Comparison of ENCODE assay signal across 24 cellular contexts in genomic region chr5:178143246-178143645, GRCh38. TPM values are rescaled to one million over a fixed set of nuclear protein-coding genes. Genes with fewer than 3 reads are reported as not detected.
DNase-seq lines count a peak whose midpoint lies in the region; ATAC-seq, FAIRE-seq and TF ChIP-seq lines count a peak whose summit lies in the region.
"Had no signal": no experiment of that assay in that cellular context is flagged by ENCODE, and none has a peak within 500 bp of the region (broad histone marks: within the 10 kb centered on the region; RNA-seq: fewer than 3 reads in every experiment).

No MANE protein-coding gene starts in this region.

- H2BK120ac ChIP-seq in H1 (replicated peaks; ENCODE audit: low read depth, low read length) (no peak overlapping the region), neuronal stem cell (ENCODE audit: low read depth, low read length) (no peak overlapping the region)

- H3K9me3 ChIP-seq in H1 (ENCODE audit: insufficient read depth in 2 of 2, low read depth in 1 of 2, low read length in 1 of 2), result no peaks in the 10 kb centered on the region
- H3K9me3 ChIP-seq in neuronal stem cell (replicated peaks in 1 of 2; ENCODE audit: control insufficient read depth in 2 of 2, insufficient read depth in 1 of 2, low read depth in 1 of 2, low read length in 2 of 2), result no peaks in the 10 kb centered on the region
- H3K9me3 ChIP-seq: A549, Caco-2 had no signal

- CTCF ChIA-PET in activated CD8-positive, alpha-beta T cell treated with anti-CD3 and anti-CD28 coated beads for 36 hours (lab: Charles Lee), result interaction anchor here (1.8 to 20.3 kb wide), 4 partner anchors 7 to 68 kb away, joined by 5 to 319 read pairs (median 48); partner anchors contain the start of gene RMND5B
- CTCF ChIA-PET in activated CD8-positive, alpha-beta T cell treated with anti-CD3 and anti-CD28 coated beads, Interleukin-2, amount 10 ng/mL, durations not matched to agents 7 days and 5 days (lab: Charles Lee), result interaction anchor here (1.6 to 11.4 kb wide), 3 partner anchors 8 to 67 kb away, joined by 3 to 204 read pairs (median 10); no protein-coding TSS in a partner anchor
- CTCF ChIA-PET in H1 (lab: Charles Lee; ENCODE audit: partially characterized antibody), result interaction anchor here (0.9 to 24.6 kb wide), 12 partner anchors 8 to 65 kb away, joined by 3 to 515 read pairs (median 4); partner anchors contain the start of gene NHP2

- H3K23ac ChIP-seq in H1 (ENCODE audit: insufficient read length), result no peak overlapping the region
- H3K23ac ChIP-seq in neuronal stem cell (ENCODE audit: low read depth, low read length, poor library complexity), result no peak overlapping the region

- ATAC-seq in activated CD8-positive, alpha-beta T cell treated with anti-CD3 and anti-CD28 coated beads for 36 hours, result no peak
- no peak for ATAC-seq in activated CD8-positive, alpha-beta T cell treated with anti-CD3 and anti-CD28 coated beads, Interleukin-2, amount 10 ng/mL, durations not matched to agents 7 days and 5 days
- ATAC-seq in stimulated activated effector memory CD8-positive, alpha-beta T cell treated with anti-CD3 and anti-CD28 coated beads, Interleukin-12 subunit alpha, Interleukin-12 subunit beta, amount 100 ng/mL, for 72 hours, result no peak
- ATAC-seq: A549 had no signal

- H4K20me1 ChIP-seq in H1 (replicated peaks in 1 of 2; ENCODE audit: control insufficient read depth in 1 of 2, insufficient read depth in 2 of 2, low read length in 2 of 2), result peaks cover 12 to 17% of the 10 kb centered on the region in 2 experiments

- H3K56ac ChIP-seq in H1 (replicated peaks; ENCODE audit: insufficient read length, low read depth, low read length), result no peak overlapping the region

- H2BK12ac ChIP-seq in H1 (ENCODE audit: low read depth, low read length) (no peak overlapping the region), neuronal stem cell (ENCODE audit: low read length) (no peak overlapping the region)

- 95% methylated on average over 6 of the region's 6 CpGs; no CpG with 5 or more reads in 1 of the 2 experiments for WGBS in H1 (ENCODE audit: extremely low coverage in 1 of 2, insufficient coverage in 1 of 2, insufficient read length in 1 of 2, insufficient replicate concordance in 2 of 2, low coverage in 1 of 2, low lambda C conversion rate in 2 of 2, missing lambda C conversion rate in 1 of 2), 2 experiments
- no CpG with 5 or more reads among the region's 6 CpGs for WGBS in neuronal stem cell (ENCODE audit: extremely low coverage in 2 of 2, insufficient read length in 2 of 2, insufficient replicate concordance in 1 of 2), 2 donors

- H3K9ac ChIP-seq in H1 (replicated peaks in 1 of 4; ENCODE audit: extremely low read depth in 1 of 4, low read depth in 3 of 4, low read length in 3 of 4) (no peak overlapping the region), neuronal stem cell (ENCODE audit: low read depth, low read length, poor library complexity) (no peak overlapping the region)

- no peak overlapping the region for H2BK20ac ChIP-seq in H1 (ENCODE audit: low read length)

- H3K4me3 ChIP-seq in H1 (ENCODE audit: extremely low read depth in 1 of 4, insufficient read depth in 2 of 4, low read depth in 3 of 4, low read length in 4 of 4) (no peak overlapping the region), neuronal stem cell (ENCODE audit: low read length in 2 of 2) (no peak overlapping the region)
- H3K4me3 ChIP-seq: A549 had no signal

- no peak for TF ChIP-seq EP300 in H1 (IDR thresholded peaks at IDR 0.05; ENCODE audit: borderline replicate concordance in 1 of 2, low read depth in 2 of 2, low read length in 2 of 2)

- H3K27ac Mint-ChIP-seq in activated CD8-positive, alpha-beta T cell treated with anti-CD3 and anti-CD28 coated beads for 36 hours, result peak overlapping the region; percentile 20
- H3K27ac Mint-ChIP-seq in activated CD8-positive, alpha-beta T cell treated with anti-CD3 and anti-CD28 coated beads, Interleukin-2, amount 10 ng/mL, durations not matched to agents 7 days and 5 days, result no peak overlapping the region
- H3K27ac Mint-ChIP-seq in stimulated activated effector memory CD8-positive, alpha-beta T cell treated with anti-CD3 and anti-CD28 coated beads, Interleukin-12 subunit alpha, Interleukin-12 subunit beta, amount 100 ng/mL, for 72 hours, result peak overlapping the region; percentile 26
- H3K27ac Mint-ChIP-seq: CD4-positive, alpha-beta T cell had no signal

- DNase-seq in activated CD8-positive, alpha-beta T cell treated with anti-CD3 and anti-CD28 coated beads for 36 hours, result no peak
- no peak for DNase-seq in activated CD8-positive, alpha-beta T cell treated with anti-CD3 and anti-CD28 coated beads, Interleukin-2, amount 10 ng/mL, durations not matched to agents 7 days and 5 days
- no peak for DNase-seq in H1 (ENCODE audit: low read depth in 1 of 2, low spot score in 2 of 2)
- DNase-seq in neuronal stem cell (ENCODE audit: low spot score), result no peak
- no peak for DNase-seq in stimulated activated effector memory CD8-positive, alpha-beta T cell treated with anti-CD3 and anti-CD28 coated beads, Interleukin-12 subunit alpha, Interleukin-12 subunit beta, amount 100 ng/mL, for 72 hours (ENCODE audit: low spot score in 2 of 2)
- no peak for DNase-seq in NCI-H1105 (lab: John Stamatoyannopoulos, UW)
- no peak for DNase-seq in SK-N-DZ (ENCODE audit: low spot score)
- DNase-seq in NK-92 (lab: John Stamatoyannopoulos, UW; ENCODE audit: unreplicated experiment), result no peak
- DNase-seq: AML-193; Caco-2; CD4-positive, alpha-beta T cell; DMS153; DMS79; GDM1 had no signal

- H3K14ac ChIP-seq in H1 (ENCODE audit: insufficient read length), result no peak overlapping the region
- no peak overlapping the region for H3K14ac ChIP-seq in neuronal stem cell (ENCODE audit: low read length)

- H2BK5ac ChIP-seq in H1 (ENCODE audit: low read depth, low read length), result no peak overlapping the region
- H2BK5ac ChIP-seq in neuronal stem cell (ENCODE audit: low read length), result peak overlapping the region; percentile 48

- no peak overlapping the region for H3K4me2 ChIP-seq in H1 (ENCODE audit: insufficient read depth in 1 of 2, low read depth in 2 of 2, low read length in 2 of 2)
- H3K4me2 ChIP-seq in neuronal stem cell (ENCODE audit: insufficient read depth, low read length, poor library complexity, severe bottlenecking), result no peak overlapping the region
- H3K4me2 ChIP-seq: A549 had no signal

- H4K91ac ChIP-seq in H1 (replicated peaks; ENCODE audit: insufficient read length, low read length) (no peak overlapping the region), neuronal stem cell (ENCODE audit: low read depth, low read length, poor library complexity) (no peak overlapping the region)

- H4K8ac ChIP-seq in H1 (ENCODE audit: extremely low read depth, insufficient read depth, low read length) (peak overlapping the region; percentile 1; the same call in 1 of the 2 replicates), neuronal stem cell (ENCODE audit: low read depth, low read length) (no peak overlapping the region)

- H3K4me1 ChIP-seq in H1 (replicated peaks in 1 of 4; ENCODE audit: control insufficient read depth in 3 of 4, insufficient read depth in 4 of 4, low read length in 3 of 4), result peaks cover 0 to 2% (median 0%) of the 10 kb centered on the region in 4 experiments; a peak in 3 of 7 replicates
- no peaks in the 10 kb centered on the region for H3K4me1 ChIP-seq in neuronal stem cell (ENCODE audit: control insufficient read depth in 2 of 2, insufficient read depth in 1 of 2, low read depth in 1 of 2, low read length in 2 of 2)

- H3K4me3 Mint-ChIP-seq in activated CD8-positive, alpha-beta T cell treated with anti-CD3 and anti-CD28 coated beads for 36 hours, result no peak overlapping the region
- H3K4me3 Mint-ChIP-seq in activated CD8-positive, alpha-beta T cell treated with anti-CD3 and anti-CD28 coated beads, Interleukin-2, amount 10 ng/mL, durations not matched to agents 7 days and 5 days, result no peak overlapping the region
- H3K4me3 Mint-ChIP-seq in stimulated activated effector memory CD8-positive, alpha-beta T cell treated with anti-CD3 and anti-CD28 coated beads, Interleukin-12 subunit alpha, Interleukin-12 subunit beta, amount 100 ng/mL, for 72 hours, result no peak overlapping the region
- H3K4me3 Mint-ChIP-seq: CD4-positive, alpha-beta T cell had no signal

- POLR2A ChIA-PET in activated CD8-positive, alpha-beta T cell treated with anti-CD3 and anti-CD28 coated beads for 36 hours (lab: Charles Lee), result interaction anchor here (1.0 to 3.0 kb wide), 3 partner anchors 9 to 22 kb away, joined by 3 to 14 read pairs (median 4); partner anchors contain the start of gene NHP2
- POLR2A ChIA-PET in activated CD8-positive, alpha-beta T cell treated with anti-CD3 and anti-CD28 coated beads, Interleukin-2, amount 10 ng/mL, durations not matched to agents 7 days and 5 days (lab: Charles Lee), result no interaction called here
- POLR2A ChIA-PET in H1 (lab: Charles Lee; ENCODE audit: partially characterized antibody), result interaction anchor here (1.0 to 40.7 kb wide), 10 partner anchors 8 to 67 kb away, joined by 3 to 1250 read pairs (median 11); partner anchors contain the start of genes N4BP3, NHP2 and RMND5B

- intact Hi-C loops in activated CD8-positive, alpha-beta T cell treated with anti-CD3 and anti-CD28 coated beads for 36 hours (cut with micrococcal nuclease), result no loop called here

- H3K27me3 ChIP-seq in H1 (replicated peaks in 1 of 4; ENCODE audit: control insufficient read depth in 3 of 4, extremely low read depth in 1 of 4, insufficient read depth in 3 of 4, low read length in 3 of 4) (no peaks in the 10 kb centered on the region), neuronal stem cell (ENCODE audit: control insufficient read depth in 3 of 3, insufficient read depth in 3 of 3, low read depth in 1 of 3, low read length in 3 of 3) (no peaks in the 10 kb centered on the region)

- peaks cover 41% of the 10 kb centered on the region for H3K36me3 Mint-ChIP-seq in activated CD8-positive, alpha-beta T cell treated with anti-CD3 and anti-CD28 coated beads for 36 hours (ENCODE audit: low read depth)
- peaks cover 13% of the 10 kb centered on the region for H3K36me3 Mint-ChIP-seq in activated CD8-positive, alpha-beta T cell treated with anti-CD3 and anti-CD28 coated beads, Interleukin-2, amount 10 ng/mL, durations not matched to agents 7 days and 5 days (ENCODE audit: low read depth)
- H3K36me3 Mint-ChIP-seq in stimulated activated effector memory CD8-positive, alpha-beta T cell treated with anti-CD3 and anti-CD28 coated beads, Interleukin-12 subunit alpha, Interleukin-12 subunit beta, amount 100 ng/mL, for 72 hours, result peaks cover 100% of the 10 kb centered on the region

- H3K27ac ChIP-seq in H1 (ENCODE audit: low read depth, low read length) (no peak overlapping the region), neuronal stem cell (replicated peaks; ENCODE audit: low read length) (no peak overlapping the region)
- H3K27ac ChIP-seq: 22Rv1, A549, C4-2B had no signal

- TF ChIP-seq RAD21 in H1 (IDR thresholded peaks at IDR 0.05 in 1 of 2, conservative IDR thresholded peaks at IDR 0.05 in 1 of 2; ENCODE audit: low read depth in 2 of 2, low read length in 2 of 2), result no peak

- H3K27me3 Mint-ChIP-seq in activated CD8-positive, alpha-beta T cell treated with anti-CD3 and anti-CD28 coated beads for 36 hours, result no peaks in the 10 kb centered on the region
- H3K27me3 Mint-ChIP-seq in activated CD8-positive, alpha-beta T cell treated with anti-CD3 and anti-CD28 coated beads, Interleukin-2, amount 10 ng/mL, durations not matched to agents 7 days and 5 days (ENCODE audit: low read depth), result no peaks in the 10 kb centered on the region
- H3K27me3 Mint-ChIP-seq: CD4-positive, alpha-beta T cell had no signal

- TF ChIP-seq POLR2A in H1 (IDR thresholded peaks at IDR 0.05; ENCODE audit: control extremely low read depth in 1 of 2, low read depth in 2 of 2, low read length in 2 of 2), result peak; percentile 25 to 32; a peak in 2 of 3 replicates

- H2AK5ac ChIP-seq in H1 (ENCODE audit: low read depth, low read length), result no peak overlapping the region
- H2AK5ac ChIP-seq in neuronal stem cell (ENCODE audit: low read depth, low read length), result no peak overlapping the region

- no peak overlapping the region for H3K18ac ChIP-seq in H1 (ENCODE audit: extremely low read depth, low read length)
- H3K18ac ChIP-seq in neuronal stem cell (ENCODE audit: low read length), result no peak overlapping the region

- no peaks in the 10 kb centered on the region for H3K79me2 ChIP-seq in H1 (ENCODE audit: control insufficient read depth in 1 of 2, insufficient read depth in 2 of 2, low read length in 2 of 2)

- H2AFZ ChIP-seq in H1 (ENCODE audit: low read length) (no peak overlapping the region), neuronal stem cell (ENCODE audit: low read length) (no peak overlapping the region)

- H2BK15ac ChIP-seq in H1 (ENCODE audit: low read length), result no peak overlapping the region
- H2BK15ac ChIP-seq in neuronal stem cell (ENCODE audit: low read length), result no peak overlapping the region

- TF ChIP-seq CTCF in activated CD8-positive, alpha-beta T cell treated with anti-CD3 and anti-CD28 coated beads for 36 hours (IDR thresholded peaks at IDR 0.05), result no peak
- TF ChIP-seq CTCF in H1 (IDR thresholded peaks at IDR 0.05; ENCODE audit: control extremely low read depth in 1 of 3, insufficient read depth in 1 of 3, low read depth in 1 of 3, low read length in 3 of 3), result no peak

- H3K36me3 ChIP-seq in H1 (ENCODE audit: control insufficient read depth in 2 of 4, insufficient read depth in 4 of 4, low read length in 3 of 4), result peaks cover 25 to 78% (median 55%) of the 10 kb centered on the region in 4 experiments
- H3K36me3 ChIP-seq in neuronal stem cell (replicated peaks in 1 of 2; ENCODE audit: control insufficient read depth in 2 of 2, insufficient read depth in 2 of 2, low read length in 2 of 2), result peaks cover 40 to 94% of the 10 kb centered on the region in 2 donors

- no peak for FAIRE-seq in H1 (lab: Jason Lieb, UNC)
- FAIRE-seq: A549, GM12892, GM18507, HTR-8/SVneo had no signal

- peaks cover 14% of the 10 kb centered on the region for H3K4me1 Mint-ChIP-seq in activated CD8-positive, alpha-beta T cell treated with anti-CD3 and anti-CD28 coated beads for 36 hours (ENCODE audit: low read depth)
- no peaks in the 10 kb centered on the region for H3K4me1 Mint-ChIP-seq in activated CD8-positive, alpha-beta T cell treated with anti-CD3 and anti-CD28 coated beads, Interleukin-2, amount 10 ng/mL, durations not matched to agents 7 days and 5 days (ENCODE audit: low read depth)
- H3K4me1 Mint-ChIP-seq in stimulated activated effector memory CD8-positive, alpha-beta T cell treated with anti-CD3 and anti-CD28 coated beads, Interleukin-12 subunit alpha, Interleukin-12 subunit beta, amount 100 ng/mL, for 72 hours, result peaks cover 17% of the 10 kb centered on the region

- no peak overlapping the region for H4K5ac ChIP-seq in H1 (ENCODE audit: insufficient read length, low read depth, low read length)

- H3K4ac ChIP-seq in H1 (replicated peaks; ENCODE audit: insufficient read length, low read depth, low read length) (no peak overlapping the region), neuronal stem cell (ENCODE audit: low read length) (no peak overlapping the region)

- H3K23me2 ChIP-seq in H1 (ENCODE audit: low read depth, low read length), result no peaks in the 10 kb centered on the region

- H3K9me3 Mint-ChIP-seq in activated CD8-positive, alpha-beta T cell treated with anti-CD3 and anti-CD28 coated beads for 36 hours, result no peaks in the 10 kb centered on the region
- no peaks in the 10 kb centered on the region for H3K9me3 Mint-ChIP-seq in activated CD8-positive, alpha-beta T cell treated with anti-CD3 and anti-CD28 coated beads, Interleukin-2, amount 10 ng/mL, durations not matched to agents 7 days and 5 days (ENCODE audit: insufficient read depth)
- H3K9me3 Mint-ChIP-seq in stimulated activated effector memory CD8-positive, alpha-beta T cell treated with anti-CD3 and anti-CD28 coated beads, Interleukin-12 subunit alpha, Interleukin-12 subunit beta, amount 100 ng/mL, for 72 hours, result no peaks in the 10 kb centered on the region
- H3K9me3 Mint-ChIP-seq: CD4-positive, alpha-beta T cell had no signal

- H3K79me1 ChIP-seq in H1 (ENCODE audit: low read depth, low read length) (no peaks in the 10 kb centered on the region), neuronal stem cell (ENCODE audit: low read depth, low read length) (peaks cover 5% of the 10 kb centered on the region)

RNA-seq across cellular contexts. Expression of gene NHP2, which starts 10.4 kb away (rescaled TPM):
- total RNA-seq in activated CD8-positive, alpha-beta T cell treated with anti-CD3 and anti-CD28 coated beads for 36 hours, result 100 to 1,000 TPM; 287 to 296 TPM
- 100 to 1,000 TPM; 176 to 184 TPM for total RNA-seq in activated CD8-positive, alpha-beta T cell treated with anti-CD3 and anti-CD28 coated beads, Interleukin-2, amount 10 ng/mL, durations not matched to agents 7 days and 5 days
- 263 and 281 TPM in 2 replicates for total RNA-seq in H1 (2021; fragmentation: NEBNext Ultra II Directional; extraction: Animal tissue kit (Norgen Biotek cat#: 25700))
- 241 and 344 TPM in 2 replicates for polyA plus RNA-seq in H1 (2011; rRNA removed)
- polyA plus RNA-seq in H1 (2011; cell fraction: cytosol; rRNA removed), result 302 TPM
- polyA plus RNA-seq in H1 (2011; cell fraction: nucleus; rRNA removed), result 166 TPM
- 273 to 334 TPM (median 320 TPM) in 4 replicates for polyA plus RNA-seq in H1 (2012, experiment 1 of 2)
- 440 TPM for polyA plus RNA-seq in H1 (2012, experiment 2 of 2)
- 244 TPM for polyA plus RNA-seq in H1 (2013, experiment 1 of 2)
- 251 TPM for polyA plus RNA-seq in H1 (2013, experiment 2 of 2)
- 58.6 and 61.0 TPM in 2 replicates for polyA minus RNA-seq in H1 (2011; rRNA and poly(A)+ RNA removed)
- polyA minus RNA-seq in H1 (2011; cell fraction: cytosol; rRNA and poly(A)+ RNA removed), result 117 TPM
- 80.9 TPM for polyA minus RNA-seq in H1 (2011; cell fraction: nucleus; rRNA and poly(A)+ RNA removed)
- polyA plus RNA-seq in neuronal stem cell (2013, experiment 1 of 2), result 177 TPM
- polyA plus RNA-seq in neuronal stem cell (2013, experiment 2 of 2), result 166 TPM
- 979 and 1,102 TPM in 2 replicates for polyA plus RNA-seq in SK-N-DZ (2014; cell fraction: cytosol; rRNA removed)
- polyA plus RNA-seq in SK-N-DZ (2014; cell fraction: nucleus; rRNA removed), result 486 and 595 TPM in 2 replicates

RNA-seq across cellular contexts. Expression of gene RMND5B, which starts 12.4 kb away (rescaled TPM):
- 10 to 100 TPM; 32.9 to 33.4 TPM for total RNA-seq in activated CD8-positive, alpha-beta T cell treated with anti-CD3 and anti-CD28 coated beads for 36 hours
- total RNA-seq in activated CD8-positive, alpha-beta T cell treated with anti-CD3 and anti-CD28 coated beads, Interleukin-2, amount 10 ng/mL, durations not matched to agents 7 days and 5 days, result 1 to 10 TPM; 3.8 to 6.0 TPM
- 74.6 and 75.9 TPM in 2 replicates for total RNA-seq in H1 (2021; fragmentation: NEBNext Ultra II Directional; extraction: Animal tissue kit (Norgen Biotek cat#: 25700))
- 90.2 and 106 TPM in 2 replicates for polyA plus RNA-seq in H1 (2011; rRNA removed)
- polyA plus RNA-seq in H1 (2011; cell fraction: cytosol; rRNA removed), result 105 TPM
- polyA plus RNA-seq in H1 (2011; cell fraction: nucleus; rRNA removed), result 153 TPM
- 65.3 to 93.7 TPM (median 87.0 TPM) in 4 replicates for polyA plus RNA-seq in H1 (2012, experiment 1 of 2)
- polyA plus RNA-seq in H1 (2012, experiment 2 of 2), result 74.6 TPM
- 53.0 TPM for polyA plus RNA-seq in H1 (2013, experiment 1 of 2)
- 51.3 TPM for polyA plus RNA-seq in H1 (2013, experiment 2 of 2)
- polyA minus RNA-seq in H1 (2011; rRNA and poly(A)+ RNA removed), result 107 and 109 TPM in 2 replicates
- polyA minus RNA-seq in H1 (2011; cell fraction: cytosol; rRNA and poly(A)+ RNA removed), result 52.0 TPM
- polyA minus RNA-seq in H1 (2011; cell fraction: nucleus; rRNA and poly(A)+ RNA removed), result 71.2 TPM
- 19.2 TPM for polyA plus RNA-seq in neuronal stem cell (2013, experiment 1 of 2)
- 19.2 TPM for polyA plus RNA-seq in neuronal stem cell (2013, experiment 2 of 2)
- 55.4 and 55.6 TPM in 2 replicates for polyA plus RNA-seq in SK-N-DZ (2014; cell fraction: cytosol; rRNA removed)
- polyA plus RNA-seq in SK-N-DZ (2014; cell fraction: nucleus; rRNA removed), result 51.4 and 51.9 TPM in 2 replicates

RNA-seq across cellular contexts. Expression of gene N4BP3, which starts 29.9 kb away (rescaled TPM):
- total RNA-seq in activated CD8-positive, alpha-beta T cell treated with anti-CD3 and anti-CD28 coated beads for 36 hours, result 10 to 100 TPM; 33.2 to 33.4 TPM
- total RNA-seq in activated CD8-positive, alpha-beta T cell treated with anti-CD3 and anti-CD28 coated beads, Interleukin-2, amount 10 ng/mL, durations not matched to agents 7 days and 5 days, result 1 to 10 TPM; 5.9 to 6.1 TPM
- total RNA-seq in H1 (2021; fragmentation: NEBNext Ultra II Directional; extraction: Animal tissue kit (Norgen Biotek cat#: 25700)), result 36.0 and 39.2 TPM in 2 replicates
- polyA plus RNA-seq in H1 (2011; rRNA removed), result 13.1 and 23.4 TPM in 2 replicates
- polyA plus RNA-seq in H1 (2011; cell fraction: cytosol; rRNA removed), result 19.4 TPM
- 41.9 TPM for polyA plus RNA-seq in H1 (2011; cell fraction: nucleus; rRNA removed)
- 16.8 to 24.3 TPM (median 21.3 TPM) in 4 replicates for polyA plus RNA-seq in H1 (2012, experiment 1 of 2)
- polyA plus RNA-seq in H1 (2012, experiment 2 of 2), result 18.5 TPM
- 16.7 TPM for polyA plus RNA-seq in H1 (2013, experiment 1 of 2)
- 15.9 TPM for polyA plus RNA-seq in H1 (2013, experiment 2 of 2)
- polyA minus RNA-seq in H1 (2011; rRNA and poly(A)+ RNA removed), result 13.0 and 17.4 TPM in 2 replicates
- polyA minus RNA-seq in H1 (2011; cell fraction: cytosol; rRNA and poly(A)+ RNA removed), result 22.0 TPM
- polyA minus RNA-seq in H1 (2011; cell fraction: nucleus; rRNA and poly(A)+ RNA removed), result 32.8 TPM
- polyA plus RNA-seq in neuronal stem cell (2013, experiment 1 of 2), result 2.4 TPM
- polyA plus RNA-seq in neuronal stem cell (2013, experiment 2 of 2), result 2.5 TPM
- polyA plus RNA-seq in SK-N-DZ (2014; cell fraction: cytosol; rRNA removed), result 2.4 and 3.1 TPM in 2 replicates
- polyA plus RNA-seq in SK-N-DZ (2014; cell fraction: nucleus; rRNA removed), result 3.3 and 3.7 TPM in 2 replicates

RNA-seq across cellular contexts. Expression of gene GMCL2, which starts 43.9 kb away (rescaled TPM):
- total RNA-seq in activated CD8-positive, alpha-beta T cell treated with anti-CD3 and anti-CD28 coated beads for 36 hours, result not detected
- total RNA-seq in activated CD8-positive, alpha-beta T cell treated with anti-CD3 and anti-CD28 coated beads, Interleukin-2, amount 10 ng/mL, durations not matched to agents 7 days and 5 days, result not detected
- total RNA-seq in H1 (2021; fragmentation: NEBNext Ultra II Directional; extraction: Animal tissue kit (Norgen Biotek cat#: 25700)), result 0.13 TPM in 1 of 2 replicates, not detected in the other
- polyA plus RNA-seq in H1 (2011; rRNA removed), result not detected in 2 replicates
- polyA plus RNA-seq in H1 (2011; cell fraction: cytosol; rRNA removed), result not detected
- 0.06 TPM for polyA plus RNA-seq in H1 (2011; cell fraction: nucleus; rRNA removed)
- not detected in 4 replicates for polyA plus RNA-seq in H1 (2012, experiment 1 of 2)
- not detected for polyA plus RNA-seq in H1 (2012, experiment 2 of 2)
- not detected for polyA plus RNA-seq in H1 (2013, experiment 1 of 2)
- not detected for polyA plus RNA-seq in H1 (2013, experiment 2 of 2)
- not detected in 2 replicates for polyA minus RNA-seq in H1 (2011; rRNA and poly(A)+ RNA removed)
- not detected for polyA minus RNA-seq in H1 (2011; cell fraction: cytosol; rRNA and poly(A)+ RNA removed)
- not detected for polyA minus RNA-seq in H1 (2011; cell fraction: nucleus; rRNA and poly(A)+ RNA removed)
- not detected for polyA plus RNA-seq in neuronal stem cell (2013, experiment 1 of 2)
- not detected for polyA plus RNA-seq in neuronal stem cell (2013, experiment 2 of 2)
- polyA plus RNA-seq in SK-N-DZ (2014; cell fraction: cytosol; rRNA removed), result not detected in 2 replicates
- not detected in 2 replicates for polyA plus RNA-seq in SK-N-DZ (2014; cell fraction: nucleus; rRNA removed)
- total RNA-seq: Caco-2; CD4-positive, alpha-beta T cell; Daoy; H4; IMR-90 had no signal
- polyA plus RNA-seq: A549, BJ, IMR-90 had no signal

Comparison
In these comparisons a context has a peak if more than half of its experiments do, and no peak if none do; other contexts are left out.
1. RNA of gene RMND5B, which starts 12.4 kb away (total RNA-seq): 74.6 to 75.9 TPM in H1 and 32.9 to 33.4 TPM in activated CD8-positive, alpha-beta T cell treated with anti-CD3 and anti-CD28 coated beads for 36 hours; 3.8 to 6.0 TPM in activated CD8-positive, alpha-beta T cell treated with anti-CD3 and anti-CD28 coated beads, Interleukin-2, amount 10 ng/mL, durations not matched to agents 7 days and 5 days; every median in the first group is over 4 times any median in the second.